In genomic region chr3:125375950-125376679, GRCh38 we compare ENCODE assay signal across 8 cellular contexts. TPM values are rescaled to one million over a fixed set of nuclear protein-coding genes. Genes with fewer than 3 reads are reported as not detected.
DNase-seq lines count a peak whose midpoint lies in the region; ATAC-seq lines count a peak whose summit lies in the region.

No MANE protein-coding gene starts in this region.

- H3K27me3 ChIP-seq in muscle layer of colon (ENCODE audit: control insufficient read depth in 1 of 2, insufficient read depth in 2 of 2, low read length in 2 of 2): no peaks in the 10 kb centered on the region

- H3K4me3 ChIP-seq in muscle layer of colon (ENCODE audit: low read depth in 1 of 2, low read length in 2 of 2): peak overlapping the region; percentile 86 to 90

- H3K27ac Mint-ChIP-seq in T-helper 1 cell treated with Interleukin-12 subunit alpha and Interleukin-12 subunit beta and Interleukin-4 antibody, amounts not matched to agents 30 μg/mL and 1 μg/mL, for 36 hours: peak overlapping the region; percentile 96

- no peaks in the 10 kb centered on the region for H3K36me3 ChIP-seq in muscle layer of colon (ENCODE audit: insufficient read depth, low read length)

- no peaks in the 10 kb centered on the region for H3K9me3 ChIP-seq in muscle layer of colon (ENCODE audit: low read length)

- no peak for ATAC-seq in GM18498 (IDR thresholded peaks at IDR 0.05; ENCODE audit: unreplicated experiment)

- DNase-seq in T-helper 1 cell (no peak), NCI-H345 treated with DMSO at 0.1 percent for 48 hours (lab: John Stamatoyannopoulos, UW; ENCODE audit: unreplicated experiment) (peak; percentile 52), caudate nucleus (lab: John Stamatoyannopoulos, UW) (peak in 1 of 61 donors; percentile 3), occipital lobe (lab: John Stamatoyannopoulos, UW) (no peak), islet precursor cell (no peak)

- H3K36me3 Mint-ChIP-seq in T-helper 1 cell treated with Interleukin-12 subunit alpha and Interleukin-12 subunit beta and Interleukin-4 antibody, amounts not matched to agents 30 μg/mL and 1 μg/mL, for 36 hours (ENCODE audit: low read depth): peaks cover 13% of the 10 kb centered on the region

- H3K9me3 Mint-ChIP-seq in T-helper 1 cell treated with Interleukin-12 subunit alpha and Interleukin-12 subunit beta and Interleukin-4 antibody, amounts not matched to agents 30 μg/mL and 1 μg/mL, for 36 hours: no peaks in the 10 kb centered on the region

- peaks cover 4% of the 10 kb centered on the region for H3K27me3 Mint-ChIP-seq in T-helper 1 cell treated with Interleukin-12 subunit alpha and Interleukin-12 subunit beta and Interleukin-4 antibody, amounts not matched to agents 30 μg/mL and 1 μg/mL, for 36 hours (ENCODE audit: low read depth)

- H3K4me1 ChIP-seq in muscle layer of colon (ENCODE audit: insufficient read depth, low read length): peaks cover 19% of the 10 kb centered on the region

- H3K4me1 Mint-ChIP-seq in T-helper 1 cell treated with Interleukin-12 subunit alpha and Interleukin-12 subunit beta and Interleukin-4 antibody, amounts not matched to agents 30 μg/mL and 1 μg/mL, for 36 hours (ENCODE audit: low read depth): peaks cover 22% of the 10 kb centered on the region

- peak overlapping the region; percentile 85 for H3K9ac ChIP-seq in muscle layer of colon (ENCODE audit: low read length)

- H3K4me3 Mint-ChIP-seq in T-helper 1 cell treated with Interleukin-12 subunit alpha and Interleukin-12 subunit beta and Interleukin-4 antibody, amounts not matched to agents 30 μg/mL and 1 μg/mL, for 36 hours: peak overlapping the region; percentile 98

- H3K27ac ChIP-seq in caudate nucleus (ENCODE audit: low read depth, low read length): peak overlapping the region; percentile 79
- H3K27ac ChIP-seq in muscle layer of colon (ENCODE audit: low read depth, low read length): peak overlapping the region; percentile 68

RNA-seq across cellular contexts. Expression of gene ZNF148, which starts 1.0 kb away (rescaled TPM):
- total RNA-seq in occipital lobe: 111 TPM
